Comparison of ENCODE assay signal across 1 cellular context in genomic region chr12:130916251-130916911, GRCh38.
TF ChIP-seq lines count a peak whose summit lies in the region.

No MANE protein-coding gene starts in this region.

TF ChIP-seq in HEK293, 187 proteins besides CTCF, POLR2A, EP300 and RAD21 (continued from another document):
- no peak for TF ChIP-seq HIC1 (tag by site-specific recombination; IDR thresholded peaks at IDR 0.05)
- no peak for TF ChIP-seq ZNF555 (tag by site-specific recombination; conservative IDR thresholded peaks at IDR 0.05)
- TF ChIP-seq ZBTB6 (tag by site-specific recombination; IDR thresholded peaks at IDR 0.05): no peak
- peak; percentile 99 for TF ChIP-seq ZNF654 (tag by site-specific recombination; IDR thresholded peaks at IDR 0.05; ENCODE audit: low read depth)
- TF ChIP-seq ZSCAN30 (tag by site-specific recombination; IDR thresholded peaks at IDR 0.05): no peak; the same call in 1 of the 2 replicates
- TF ChIP-seq ZNF366 (tag by site-specific recombination; conservative IDR thresholded peaks at IDR 0.05): peak; percentile 48; the same call in 1 of the 2 replicates
- TF ChIP-seq WT1 (tag by site-specific recombination; IDR thresholded peaks at IDR 0.05): no peak
- 0 out of 2 replicates have a peak, but pooled peaks have one; percentile 22 for TF ChIP-seq ZBTB44 (tag by site-specific recombination; IDR thresholded peaks at IDR 0.05)
- TF ChIP-seq ZNF335 (tag by site-specific recombination; conservative IDR thresholded peaks at IDR 0.05): peak; percentile 40; the same call in 1 of the 2 replicates
- TF ChIP-seq ZNF16 (tag by site-specific recombination; IDR thresholded peaks at IDR 0.05; ENCODE audit: low read depth): no peak
- 0 out of 2 replicates have a peak, but pooled peaks have one; percentile 21 for TF ChIP-seq ZNF394 (tag by site-specific recombination; IDR thresholded peaks at IDR 0.05; ENCODE audit: borderline replicate concordance)
